Comparison of ENCODE assay signal across 1 cellular context in genomic region chr14:53140585-53140984, GRCh38.
TF ChIP-seq lines count a peak whose summit lies in the region.

No MANE protein-coding gene starts in this region.

TF ChIP-seq in K562, 482 proteins besides CTCF, POLR2A, EP300 and RAD21 (continued from another document):
- TF ChIP-seq, protein P1, sequence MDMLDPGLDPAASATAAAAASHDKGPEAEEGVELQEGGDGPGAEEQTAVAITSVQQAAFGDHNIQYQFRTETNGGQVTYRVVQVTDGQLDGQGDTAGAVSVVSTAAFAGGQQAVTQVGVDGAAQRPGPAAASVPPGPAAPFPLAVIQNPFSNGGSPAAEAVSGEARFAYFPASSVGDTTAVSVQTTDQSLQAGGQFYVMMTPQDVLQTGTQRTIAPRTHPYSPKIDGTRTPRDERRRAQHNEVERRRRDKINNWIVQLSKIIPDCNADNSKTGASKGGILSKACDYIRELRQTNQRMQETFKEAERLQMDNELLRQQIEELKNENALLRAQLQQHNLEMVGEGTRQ (CRISPR knock-in tag; IDR thresholded peaks at IDR 0.05), result no peak
- TF ChIP-seq TCF7L2 (IDR thresholded peaks at IDR 0.05; ENCODE audit: low read depth, low read length), result no peak
- TF ChIP-seq THRA (IDR thresholded peaks at IDR 0.05), result no peak
- peak; percentile 35; the same call in 1 of the 2 replicates for TF ChIP-seq ZNF3 (CRISPR knock-in tag; IDR thresholded peaks at IDR 0.05)
- TF ChIP-seq BRF1 (IDR thresholded peaks at IDR 0.05; ENCODE audit: borderline replicate concordance, extremely low read depth, insufficient read length), result no peak
- no peak for TF ChIP-seq IRF1 (CRISPR knock-in tag; IDR thresholded peaks at IDR 0.05; ENCODE audit: borderline replicate concordance)
- TF ChIP-seq SLC30A9 (CRISPR knock-in tag; IDR thresholded peaks at IDR 0.05), result no peak
- no peak for TF ChIP-seq NKRF (IDR thresholded peaks at IDR 0.05; ENCODE audit: borderline replicate concordance)
- no peak for TF ChIP-seq ID3 (CRISPR knock-in tag; IDR thresholded peaks at IDR 0.05)
- no peak for TF ChIP-seq ID3 (tag; IDR thresholded peaks at IDR 0.05)
- no peak for TF ChIP-seq ATF2 (CRISPR knock-in tag; IDR thresholded peaks at IDR 0.05)
- TF ChIP-seq ZNF354B (CRISPR knock-in tag; IDR thresholded peaks at IDR 0.05), result peak; percentile 96
- TF ChIP-seq, protein P2, sequence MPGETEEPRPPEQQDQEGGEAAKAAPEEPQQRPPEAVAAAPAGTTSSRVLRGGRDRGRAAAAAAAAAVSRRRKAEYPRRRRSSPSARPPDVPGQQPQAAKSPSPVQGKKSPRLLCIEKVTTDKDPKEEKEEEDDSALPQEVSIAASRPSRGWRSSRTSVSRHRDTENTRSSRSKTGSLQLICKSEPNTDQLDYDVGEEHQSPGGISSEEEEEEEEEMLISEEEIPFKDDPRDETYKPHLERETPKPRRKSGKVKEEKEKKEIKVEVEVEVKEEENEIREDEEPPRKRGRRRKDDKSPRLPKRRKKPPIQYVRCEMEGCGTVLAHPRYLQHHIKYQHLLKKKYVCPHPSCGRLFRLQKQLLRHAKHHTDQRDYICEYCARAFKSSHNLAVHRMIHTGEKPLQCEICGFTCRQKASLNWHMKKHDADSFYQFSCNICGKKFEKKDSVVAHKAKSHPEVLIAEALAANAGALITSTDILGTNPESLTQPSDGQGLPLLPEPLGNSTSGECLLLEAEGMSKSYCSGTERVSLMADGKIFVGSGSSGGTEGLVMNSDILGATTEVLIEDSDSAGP (CRISPR knock-in tag; IDR thresholded peaks at IDR 0.05), result no peak
- no peak for TF ChIP-seq ZNF830 (CRISPR knock-in tag; IDR thresholded peaks at IDR 0.05)
- TF ChIP-seq ZBTB1 (CRISPR knock-in tag; IDR thresholded peaks at IDR 0.05; ENCODE audit: borderline replicate concordance, low read depth), result no peak
- no peak for TF ChIP-seq HNRNPL (IDR thresholded peaks at IDR 0.05; ENCODE audit: low read depth, low read length)
- no peak for TF ChIP-seq POLR2AphosphoS2 (IDR thresholded peaks at IDR 0.05; ENCODE audit: low read length)
- no peak for TF ChIP-seq ZNF551 (CRISPR knock-in tag; IDR thresholded peaks at IDR 0.05)
- TF ChIP-seq CBX3 (IDR thresholded peaks at IDR 0.05; ENCODE audit: borderline replicate concordance in 1 of 2, low read length in 2 of 2), result 0 out of 3 replicates have a peak, but pooled peaks of 1 of the 2 experiments have one; percentile 17
- TF ChIP-seq, protein P3, sequence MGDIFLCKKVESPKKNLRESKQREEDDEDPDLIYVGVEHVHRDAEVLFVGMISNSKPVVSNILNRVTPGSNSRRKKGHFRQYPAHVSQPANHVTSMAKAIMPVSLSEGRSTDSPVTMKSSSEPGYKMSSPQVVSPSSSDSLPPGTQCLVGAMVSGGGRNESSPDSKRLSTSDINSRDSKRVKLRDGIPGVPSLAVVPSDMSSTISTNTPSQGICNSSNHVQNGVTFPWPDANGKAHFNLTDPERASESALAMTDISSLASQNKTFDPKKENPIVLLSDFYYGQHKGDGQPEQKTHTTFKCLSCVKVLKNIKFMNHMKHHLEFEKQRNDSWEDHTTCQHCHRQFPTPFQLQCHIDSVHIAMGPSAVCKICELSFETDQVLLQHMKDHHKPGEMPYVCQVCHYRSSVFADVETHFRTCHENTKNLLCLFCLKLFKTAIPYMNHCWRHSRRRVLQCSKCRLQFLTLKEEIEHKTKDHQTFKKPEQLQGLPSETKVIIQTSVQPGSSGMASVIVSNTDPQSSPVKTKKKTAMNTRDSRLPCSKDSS (IDR thresholded peaks at IDR 0.05; ENCODE audit: low read depth, partially characterized antibody), result no peak
- TF ChIP-seq RFX5 (IDR thresholded peaks at IDR 0.05; ENCODE audit: low read depth, low read length), result no peak
- no peak for TF ChIP-seq BDP1 (IDR thresholded peaks at IDR 0.05; ENCODE audit: insufficient read depth, insufficient read length)
- no peak for TF ChIP-seq CREM (IDR thresholded peaks at IDR 0.05; ENCODE audit: low read depth)
- TF ChIP-seq, protein P4, sequence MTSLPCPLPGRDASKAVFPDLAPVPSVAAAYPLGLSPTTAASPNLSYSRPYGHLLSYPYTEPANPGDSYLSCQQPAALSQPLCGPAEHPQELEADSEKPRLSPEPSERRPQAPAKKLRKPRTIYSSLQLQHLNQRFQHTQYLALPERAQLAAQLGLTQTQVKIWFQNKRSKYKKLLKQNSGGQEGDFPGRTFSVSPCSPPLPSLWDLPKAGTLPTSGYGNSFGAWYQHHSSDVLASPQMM (CRISPR knock-in tag; IDR thresholded peaks at IDR 0.05), result no peak
- peak; percentile 100 for TF ChIP-seq ZNF507 (tag; conservative IDR thresholded peaks at IDR 0.05)
- TF ChIP-seq RCOR1 (IDR thresholded peaks at IDR 0.05; ENCODE audit: borderline replicate concordance in 1 of 2, low read depth in 2 of 2, low read length in 2 of 2), result no peak
- no peak for TF ChIP-seq SREBF2 (CRISPR knock-in tag; IDR thresholded peaks at IDR 0.05)
- no peak for TF ChIP-seq SRSF7 (optimal IDR thresholded peaks at IDR 0.05; ENCODE audit: low read depth, low read length)
- TF ChIP-seq ZFX (CRISPR knock-in tag; IDR thresholded peaks at IDR 0.05), result no peak
- no peak for TF ChIP-seq CHCHD3 (CRISPR knock-in tag; IDR thresholded peaks at IDR 0.05)
- TF ChIP-seq THRB (CRISPR knock-in tag; conservative IDR thresholded peaks at IDR 0.05), result no peak
- no peak for TF ChIP-seq ZNF324 (CRISPR knock-in tag; IDR thresholded peaks at IDR 0.05)
- no peak for TF ChIP-seq ATF7 (IDR thresholded peaks at IDR 0.05)
- peak; percentile 75 for TF ChIP-seq RBM25 (IDR thresholded peaks at IDR 0.05; ENCODE audit: low read depth, low read length, severe bottlenecking)
- TF ChIP-seq, protein P5, sequence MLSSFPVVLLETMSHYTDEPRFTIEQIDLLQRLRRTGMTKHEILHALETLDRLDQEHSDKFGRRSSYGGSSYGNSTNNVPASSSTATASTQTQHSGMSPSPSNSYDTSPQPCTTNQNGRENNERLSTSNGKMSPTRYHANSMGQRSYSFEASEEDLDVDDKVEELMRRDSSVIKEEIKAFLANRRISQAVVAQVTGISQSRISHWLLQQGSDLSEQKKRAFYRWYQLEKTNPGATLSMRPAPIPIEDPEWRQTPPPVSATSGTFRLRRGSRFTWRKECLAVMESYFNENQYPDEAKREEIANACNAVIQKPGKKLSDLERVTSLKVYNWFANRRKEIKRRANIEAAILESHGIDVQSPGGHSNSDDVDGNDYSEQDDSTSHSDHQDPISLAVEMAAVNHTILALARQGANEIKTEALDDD (IDR thresholded peaks at IDR 0.05), result no peak
- no peak for TF ChIP-seq BRD4 (IDR thresholded peaks at IDR 0.05)
- TF ChIP-seq EZH2 (IDR thresholded peaks at IDR 0.05; ENCODE audit: borderline replicate concordance, low read depth, low read length), result no peak
- no peak for TF ChIP-seq ATF1 (CRISPR knock-in tag; IDR thresholded peaks at IDR 0.05)
- no peak for TF ChIP-seq ATF1 (tag; IDR thresholded peaks at IDR 0.05)
- TF ChIP-seq KLF1 (tag; IDR thresholded peaks at IDR 0.05), result no peak
- TF ChIP-seq NR1H2 (CRISPR knock-in tag; IDR thresholded peaks at IDR 0.05), result no peak
- TF ChIP-seq HDGF (IDR thresholded peaks at IDR 0.05), result no peak
- no peak for TF ChIP-seq DIDO1 (tag; IDR thresholded peaks at IDR 0.05; ENCODE audit: low read depth)
